Comparison of ENCODE assay signal across 8 cellular contexts in the genomic region with DNA sequence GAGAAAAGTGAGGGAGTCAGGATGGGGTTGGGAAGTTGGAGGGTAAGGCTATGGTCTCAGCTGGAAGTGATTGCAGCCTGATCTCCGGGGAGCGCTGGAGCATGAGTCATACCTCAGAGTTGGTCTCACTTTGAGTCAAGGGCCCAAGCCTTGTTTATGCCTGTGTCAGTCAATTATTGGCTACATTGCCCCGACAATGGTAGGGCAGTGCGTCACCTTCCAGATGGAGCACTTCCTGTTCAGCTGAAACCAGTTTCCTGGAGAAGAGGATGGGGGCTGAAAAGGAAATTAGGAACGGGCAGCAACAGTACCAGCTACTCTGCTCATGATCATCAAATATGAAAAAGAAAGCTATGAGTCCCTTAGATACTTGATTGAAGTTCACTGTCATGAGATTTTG.
DNase-seq lines count a peak whose midpoint lies in the region; ATAC-seq and TF ChIP-seq lines count a peak whose summit lies in the region.

No MANE protein-coding gene starts in this region.

- H3K36me3 Mint-ChIP-seq in activated naive CD8-positive, alpha-beta T cell, result no peaks in the 10 kb centered on the region

- DNase-seq in M059J (ENCODE audit: low read depth) (peak; percentile 86), cerebellar cortex (ENCODE audit: low spot score) (no peak), gastrocnemius medialis (no peak), islet precursor cell (no peak), right atrium auricular region (ENCODE audit: low spot score) (no peak)
- DNase-seq in stimulated activated CD4-positive, alpha-beta T cell treated with anti-CD3 and anti-CD28 coated beads, Interleukin-4, amount 100 ng/mL, for 48 hours (ENCODE audit: low read depth in 2 of 2), result peak; percentile 36 to 49

- H3K4me3 ChIP-seq in gastrocnemius medialis (no peak overlapping the region), right atrium auricular region (no peak overlapping the region)

- TF ChIP-seq CTCF in gastrocnemius medialis (IDR thresholded peaks at IDR 0.05 in 4 of 5, conservative IDR thresholded peaks at IDR 0.05 in 1 of 5), result no peak
- no peak for TF ChIP-seq CTCF in right atrium auricular region (IDR thresholded peaks at IDR 0.05)

- H3K27me3 ChIP-seq in gastrocnemius medialis, result no peaks in the 10 kb centered on the region
- H3K27me3 ChIP-seq in right atrium auricular region, result no peaks in the 10 kb centered on the region

- peak; percentile 78 for ATAC-seq in GM19438 (IDR thresholded peaks at IDR 0.05; ENCODE audit: low read depth, unreplicated experiment)
- no peak for ATAC-seq in gastrocnemius medialis

- in situ Hi-C loops in gastrocnemius medialis (cut with MboI; ENCODE audit: low sequenced_read_pairs in 4 of 4), result no loop called here

- H3K36me3 ChIP-seq in gastrocnemius medialis (no peaks in the 10 kb centered on the region), right atrium auricular region (no peaks in the 10 kb centered on the region)

- no peaks in the 10 kb centered on the region for H3K9me3 Mint-ChIP-seq in activated naive CD8-positive, alpha-beta T cell (ENCODE audit: low read depth)

- peak overlapping the region; percentile 2 for H3K27ac Mint-ChIP-seq in activated naive CD8-positive, alpha-beta T cell

- no peak overlapping the region for H3K27ac ChIP-seq in gastrocnemius medialis
- no peak overlapping the region for H3K27ac ChIP-seq in right atrium auricular region

- no peak overlapping the region for H3K4me3 Mint-ChIP-seq in activated naive CD8-positive, alpha-beta T cell

- H3K4me1 Mint-ChIP-seq in activated naive CD8-positive, alpha-beta T cell (ENCODE audit: low read depth), result peaks cover 18% of the 10 kb centered on the region

- H3K4me1 ChIP-seq in gastrocnemius medialis, result no peaks in the 10 kb centered on the region
- H3K4me1 ChIP-seq in right atrium auricular region, result no peaks in the 10 kb centered on the region

- intact Hi-C loops in gastrocnemius medialis (cut with DNase I; ENCODE audit: low total_unique reads), result no loop called here

- no peak for TF ChIP-seq POLR2A in gastrocnemius medialis (IDR thresholded peaks at IDR 0.05)

- H3K27me3 Mint-ChIP-seq in activated naive CD8-positive, alpha-beta T cell, result no peaks in the 10 kb centered on the region

- H3K9me3 ChIP-seq in gastrocnemius medialis, result no peaks in the 10 kb centered on the region
- no peaks in the 10 kb centered on the region for H3K9me3 ChIP-seq in right atrium auricular region

Comparison
In these comparisons a context has a peak if more than half of its experiments do, and no peak if none do; other contexts are left out.
1. DNase-seq: peak in M059J (single experiment) and stimulated activated CD4-positive, alpha-beta T cell treated with anti-CD3 and anti-CD28 coated beads, Interleukin-4, amount 100 ng/mL, for 48 hours (2 of 2); none in cerebellar cortex (single experiment), gastrocnemius medialis (0 of 2), islet precursor cell (single experiment) and right atrium auricular region (single experiment).